8 cellular contexts compared by ENCODE assay signal in genomic region chr3:30628931-30629590, GRCh38. TPM values are rescaled to one million over a fixed set of nuclear protein-coding genes. Genes with fewer than 3 reads are reported as not detected.
DNase-seq lines count a peak whose midpoint lies in the region; ATAC-seq and TF ChIP-seq lines count a peak whose summit lies in the region.

No MANE protein-coding gene starts in this region.

- H3K27ac ChIP-seq in esophagus squamous epithelium (peak overlapping the region; percentile 55 to 78 (median 71)), prostate gland (peak overlapping the region; percentile 27 to 40)

- no peak for TF ChIP-seq POLR2A in esophagus squamous epithelium (IDR thresholded peaks at IDR 0.05)
- TF ChIP-seq POLR2A in prostate gland (IDR thresholded peaks at IDR 0.05), result no peak

- DNase-seq in SKM-1 (lab: John Stamatoyannopoulos, UW; ENCODE audit: unreplicated experiment), result peak; percentile 36
- DNase-seq in esophagus squamous epithelium (lab: John Stamatoyannopoulos, UW), result no peak
- DNase-seq in prostate gland (ENCODE audit: low spot score), result no peak
- no peak for DNase-seq in NCI-H774 (lab: John Stamatoyannopoulos, UW)
- no peak for DNase-seq in NCI-H2196 treated with DMSO at 0.1 percent for 48 hours (lab: John Stamatoyannopoulos, UW; ENCODE audit: unreplicated experiment)
- no peak for DNase-seq in AG20443 (ENCODE audit: low spot score)

- H3K36me3 ChIP-seq in esophagus squamous epithelium (no peaks in the 10 kb centered on the region), prostate gland (no peaks in the 10 kb centered on the region)

- H3K4me1 ChIP-seq in esophagus squamous epithelium, result peaks cover 21 to 100% (median 78%) of the 10 kb centered on the region in 3 donors
- no peaks in the 10 kb centered on the region for H3K4me1 ChIP-seq in prostate gland (replicated peaks)

- H3K9me3 ChIP-seq in esophagus squamous epithelium (no peaks in the 10 kb centered on the region), prostate gland (no peaks in the 10 kb centered on the region)

- ATAC-seq in GM21576 (IDR thresholded peaks at IDR 0.05; ENCODE audit: unreplicated experiment), result peak; percentile 46
- no peak for ATAC-seq in HG03521 (IDR thresholded peaks at IDR 0.05; ENCODE audit: unreplicated experiment)

- WGBS in esophagus squamous epithelium, 2 donors, result 44 to 51% methylated on average over 5 of the region's 5 CpGs
- 74% methylated on average over 5 of the region's 5 CpGs for WGBS in prostate gland

- H3K4me3 ChIP-seq in esophagus squamous epithelium (peak overlapping the region in 1 of 4 donors; percentile 24), prostate gland (no peak overlapping the region)

- TF ChIP-seq CTCF in esophagus squamous epithelium (IDR thresholded peaks at IDR 0.05) (peak in 3 of 6 experiments; percentile 30 to 42 (median 42)), prostate gland (IDR thresholded peaks at IDR 0.05) (no peak)

- H3K27me3 ChIP-seq in esophagus squamous epithelium, result no peaks in the 10 kb centered on the region
- no peaks in the 10 kb centered on the region for H3K27me3 ChIP-seq in prostate gland (replicated peaks; ENCODE audit: insufficient read depth)

- intact Hi-C loops in esophagus squamous epithelium (cut with DNase I), result no loop called here
- intact Hi-C loops in prostate gland (cut with DNase I), result no loop called here

RNA-seq across cellular contexts. Expression of gene TGFBR2, which starts 22.7 kb away (rescaled TPM):
- total RNA-seq in esophagus squamous epithelium (100 to 1,000 TPM in 1 of 4 donors, 10 to 100 TPM in 3; 10.1 to 114 (median 48.7) TPM), prostate gland (10 to 100 TPM; 53.0 to 69.6 TPM)
